ENCODE assay signal across 27 cellular contexts in genomic region chr3:28000608-28001007, GRCh38.
"Had no signal": no experiment of that assay in that cellular context is flagged by ENCODE, and none has a peak within 500 bp of the region (broad histone marks: within the 10 kb centered on the region; RNA-seq: fewer than 3 reads in every experiment).

No MANE protein-coding gene starts in this region.

- H3K79me2 ChIP-seq: parathyroid adenoma had no signal

- H3K9ac ChIP-seq: parathyroid adenoma had no signal

- H2AFZ ChIP-seq: parathyroid adenoma had no signal

- DNase-seq: naive thymus-derived CD8-positive, alpha-beta T cell; nephron progenitor cell; nucleus accumbens; ovary; posterior cingulate gyrus; psoas muscle; right cardiac atrium; right lobe of liver; sigmoid colon; small intestine; stimulated activated CD4-positive, alpha-beta T cell treated with anti-CD3 and anti-CD28 coated beads, Interleukin-15, amount 100 ng/mL, for 24 hours; stimulated activated CD4-positive, alpha-beta T cell treated with anti-CD3 and anti-CD28 coated beads, Interleukin-2, amount 100 ng/mL, for 24 hours; stimulated activated CD4-positive, alpha-beta T cell treated with anti-CD3 and anti-CD28 coated beads, Interleukin-2, amount 100 ng/mL, for 48 hours; stimulated activated CD4-positive, alpha-beta T cell treated with anti-CD3 and anti-CD28 coated beads, Interleukin-4, amount 100 ng/mL, for 24 hours; stimulated activated naive B cell treated with anti-CD40 and anti-IgM and Interleukin-4, amounts not matched to agents 10 μg/mL and 1 μg/mL and 100 μg/mL, for 72 hours; stimulated activated naive CD4-positive, alpha-beta T cell treated with Interleukin-2 at 50 U/mL for 16 hours; stomach; thyroid gland; trophoblast cell; upper lobe of left lung had no signal

- H3K4me1 ChIP-seq: parathyroid adenoma, psoas muscle, right lobe of liver, sigmoid colon, stomach, thyroid gland, tibial nerve, upper lobe of left lung, vagina had no signal

- ATAC-seq: naive thymus-derived CD8-positive, alpha-beta T cell; natural killer cell treated with Interleukin-12 subunit alpha and Interleukin-12 subunit beta and Interleukin-15 and Interleukin-18, amount 100 ng/mL, for 72 hours; psoas muscle; right cardiac atrium; right lobe of liver; stimulated activated effector memory CD8-positive, alpha-beta T cell treated with anti-CD3 and anti-CD28 coated beads, Interleukin-12 subunit alpha, Interleukin-12 subunit beta, amount 100 ng/mL, for 72 hours; stimulated activated naive B cell treated with anti-CD40 and anti-IgM and Interleukin-4, amounts not matched to agents 10 μg/mL and 1 μg/mL and 100 μg/mL, for 72 hours had no signal

- H3K27me3 ChIP-seq: neutrophil, ovary, right lobe of liver, sigmoid colon, stomach, thyroid gland, tibial nerve, upper lobe of left lung, vagina had no signal

- H3K4me3 ChIP-seq: ovary, psoas muscle, right lobe of liver, sigmoid colon, stomach, thoracic aorta, thyroid gland, tibial nerve, upper lobe of left lung, vagina had no signal

- H3K9me3 ChIP-seq: neutrophil, ovary, psoas muscle, right lobe of liver, thoracic aorta, thyroid gland, vagina had no signal

- H3K27ac ChIP-seq: neutrophil, ovary, parathyroid adenoma, psoas muscle, right lobe of liver, sigmoid colon, stomach, thoracic aorta, thyroid gland, tibial nerve, upper lobe of left lung, vagina had no signal

- H3K36me3 ChIP-seq: neutrophil, ovary, right lobe of liver, sigmoid colon, stomach, thoracic aorta, thyroid gland, tibial nerve, upper lobe of left lung, vagina had no signal
